Comparison of ENCODE assay signal across 8 cellular contexts in the genomic region with DNA sequence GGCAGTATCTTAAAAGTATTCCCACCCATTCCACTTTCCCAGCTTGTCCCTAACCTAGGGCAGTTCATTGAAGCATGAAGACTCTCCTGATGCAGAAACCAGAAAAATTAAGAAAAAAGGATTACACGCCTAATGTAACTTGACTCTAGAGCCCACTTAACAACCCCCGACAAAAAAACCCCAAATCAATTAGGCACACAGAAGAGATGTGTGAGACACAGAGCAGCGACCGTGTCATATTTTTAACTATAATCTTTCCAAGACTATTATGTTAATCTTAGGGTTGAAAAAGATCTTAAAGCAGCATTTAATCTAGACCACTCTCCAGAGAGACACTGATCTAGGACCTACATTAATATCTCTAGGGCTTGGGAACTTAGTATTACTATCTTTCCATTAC. TPM values are rescaled to one million over a fixed set of nuclear protein-coding genes. Genes with fewer than 3 reads are reported as not detected.
DNase-seq lines count a peak whose midpoint lies in the region; ATAC-seq and TF ChIP-seq lines count a peak whose summit lies in the region.

No MANE protein-coding gene starts in this region.

- no peak overlapping the region for H4K8ac ChIP-seq in IMR-90 (ENCODE audit: low read depth in 2 of 2, low read length in 2 of 2)

- DNase-seq in AG10803 (ENCODE audit: low read depth): no peak
- DNase-seq in IMR-90: no peak
- DNase-seq in breast epithelium (ENCODE audit: low spot score in 2 of 2): no peak
- no peak for DNase-seq in midbrain (lab: John Stamatoyannopoulos, UW)

- no peak overlapping the region for H2AFZ ChIP-seq in IMR-90 (replicated peaks; ENCODE audit: low read length, poor library complexity)

- no peaks in the 10 kb centered on the region for H3K27me3 ChIP-seq in IMR-90 (ENCODE audit: control insufficient read depth, insufficient read depth, low read length)
- H3K27me3 ChIP-seq in breast epithelium: no peaks in the 10 kb centered on the region
- H3K27me3 ChIP-seq in muscle layer of colon (ENCODE audit: control insufficient read depth in 1 of 2, insufficient read depth in 2 of 2, low read length in 2 of 2): no peaks in the 10 kb centered on the region

- H3K18ac ChIP-seq in IMR-90 (ENCODE audit: low read depth, low read length): peak overlapping the region; percentile 45; the same call in 1 of the 2 replicates

- no peak overlapping the region for H2AK5ac ChIP-seq in IMR-90 (ENCODE audit: low read depth, low read length)

- dilution Hi-C loops in IMR-90 (cut with HindIII; ENCODE audit: low sequenced_read_pairs, unreplicated experiment): no loop called here

- H3K79me1 ChIP-seq in IMR-90 (ENCODE audit: low read depth in 1 of 2, low read length in 2 of 2): peaks cover 0 to 21% of the 10 kb centered on the region in 2 experiments; a peak in 2 of 4 replicates

- H3K4me1 ChIP-seq in IMR-90 (ENCODE audit: control insufficient read depth, insufficient read depth, low read length) (peaks cover 3% of the 10 kb centered on the region), breast epithelium (peaks cover 0 to 12% of the 10 kb centered on the region in 2 donors), muscle layer of colon (ENCODE audit: insufficient read depth, low read length) (peaks cover 35% of the 10 kb centered on the region)

- H2BK5ac ChIP-seq in IMR-90 (ENCODE audit: low read depth, low read length, poor library complexity, severe bottlenecking): peak overlapping the region; percentile 88

- no peak overlapping the region for H2AK9ac ChIP-seq in IMR-90 (replicated peaks; ENCODE audit: low read depth, low read length, poor library complexity)

- BruUV-seq in IMR-90 (replicated peaks; lab: Mats Ljungman, UMichigan): TSS peak; percentile 38

- H3K9me3 ChIP-seq in IMR-90 (ENCODE audit: control insufficient read depth, insufficient read depth, low read length) (no peaks in the 10 kb centered on the region), breast epithelium (no peaks in the 10 kb centered on the region), muscle layer of colon (ENCODE audit: low read length) (no peaks in the 10 kb centered on the region)

- in situ Hi-C loops in IMR-90 (cut with MboI; ENCODE audit: low sequenced_read_pairs): no loop called here

- no peak overlapping the region for H2BK15ac ChIP-seq in IMR-90 (ENCODE audit: low read depth, low read length)

- intact Hi-C loops in IMR-90 (cut with micrococcal nuclease) (loop anchor here (1.0 to 2.0 kb wide), 2 partner anchors 10 to 76 kb away; no protein-coding TSS in a partner anchor), breast epithelium (cut with DNase I; ENCODE audit: low total_unique reads) (no loop called here)

- H4K5ac ChIP-seq in IMR-90 (ENCODE audit: low read depth, low read length): no peak overlapping the region

- peaks cover 56% of the 10 kb centered on the region for H4K20me1 ChIP-seq in IMR-90 (ENCODE audit: insufficient read depth, low read length)

- TF ChIP-seq POLR2A in IMR-90 (IDR thresholded peaks at IDR 0.05; ENCODE audit: low read depth, low read length) (no peak), breast epithelium (IDR thresholded peaks at IDR 0.05) (no peak)

- H3K14ac ChIP-seq in IMR-90 (replicated peaks; ENCODE audit: low read depth, low read length): peak overlapping the region; percentile 89; the same call in 1 of the 2 replicates

- H3K4ac ChIP-seq in IMR-90 (ENCODE audit: low read depth, low read length): peak overlapping the region; percentile 71; the same call in 1 of the 2 replicates

- H3K4me2 ChIP-seq in IMR-90 (ENCODE audit: low read depth, low read length): peak overlapping the region; percentile 99

- no peaks in the 10 kb centered on the region; the same call in 1 of the 2 replicates for H3K9me1 ChIP-seq in IMR-90 (ENCODE audit: insufficient read depth, low read length)

- no peak overlapping the region for H2BK120ac ChIP-seq in IMR-90 (ENCODE audit: low read depth, low read length)

- no peak overlapping the region for H4K91ac ChIP-seq in IMR-90 (ENCODE audit: insufficient read depth, low read depth, low read length)

- H3K36me3 ChIP-seq in IMR-90 (ENCODE audit: control insufficient read depth, insufficient read depth, low read length) (no peaks in the 10 kb centered on the region), breast epithelium (no peaks in the 10 kb centered on the region), muscle layer of colon (ENCODE audit: insufficient read depth, low read length) (no peaks in the 10 kb centered on the region)

- no peak overlapping the region for H2BK20ac ChIP-seq in IMR-90 (ENCODE audit: low read depth, low read length)

- CTCF ChIA-PET in IMR-90 (lab: Yijun Ruan, JAX): interaction anchor here (1.3 to 1.4 kb wide), 2 partner anchors 15 to 27 kb away, joined by 3 read pairs; no protein-coding TSS in a partner anchor

- no peak for TF ChIP-seq RAD21 in IMR-90 (IDR thresholded peaks at IDR 0.05; ENCODE audit: low read length)

- H3K4me3 ChIP-seq in AG10803 (ENCODE audit: low read length): peak overlapping the region; percentile 77
- H3K4me3 ChIP-seq in IMR-90 (ENCODE audit: insufficient read depth, low read depth, low read length): peak overlapping the region; percentile 78
- H3K4me3 ChIP-seq in breast epithelium: peak overlapping the region; percentile 82 to 92 (median 92)
- H3K4me3 ChIP-seq in muscle layer of colon (ENCODE audit: low read depth in 1 of 2, low read length in 2 of 2): peak overlapping the region; percentile 88 to 89

- H3K56ac ChIP-seq in IMR-90 (ENCODE audit: extremely low read depth, insufficient read depth, low read length): peak overlapping the region; percentile 91; the same call in 1 of the 2 replicates

- TF ChIP-seq CTCF in AG10803 (conservative IDR thresholded peaks at IDR 0.05; ENCODE audit: low read length): no peak
- TF ChIP-seq CTCF in IMR-90 (conservative IDR thresholded peaks at IDR 0.05; ENCODE audit: low read depth, low read length): no peak
- TF ChIP-seq CTCF in breast epithelium (IDR thresholded peaks at IDR 0.05): no peak

- H3K9ac ChIP-seq in IMR-90 (ENCODE audit: low read depth, low read length) (peak overlapping the region; percentile 95), muscle layer of colon (ENCODE audit: low read length) (peak overlapping the region; percentile 81)

- ATAC-seq in IMR-90 (ENCODE audit: low read depth) (no peak), HG03571 (IDR thresholded peaks at IDR 0.05; ENCODE audit: unreplicated experiment) (no peak), GM21381 (IDR thresholded peaks at IDR 0.05; ENCODE audit: unreplicated experiment) (no peak), HG03442 (IDR thresholded peaks at IDR 0.05; ENCODE audit: unreplicated experiment) (no peak)

- H3K27ac ChIP-seq in IMR-90 (ENCODE audit: insufficient read depth, low read length) (peak overlapping the region; percentile 86; the same call in 1 of the 2 replicates), breast epithelium (peak overlapping the region; percentile 98 to 99), muscle layer of colon (ENCODE audit: low read depth, low read length) (peak overlapping the region; percentile 88)

- peak overlapping the region; percentile 84; the same call in 1 of the 2 replicates for H3K23ac ChIP-seq in IMR-90 (ENCODE audit: low read depth, low read length)

- WGBS in IMR-90 (ENCODE audit: extremely low coverage in 2 of 2, insufficient read length in 1 of 2), 2 experiments: no CpG with 5 or more reads among the region's 4 CpGs

- POLR2A ChIA-PET in IMR-90 (lab: Charles Lee; ENCODE audit: unreplicated experiment): no interaction called here

TF ChIP-seq in IMR-90, 13 proteins besides CTCF, POLR2A, EP300 and RAD21:
- no peak for TF ChIP-seq CEBPB (IDR thresholded peaks at IDR 0.05; ENCODE audit: low read depth, low read length)
- no peak for TF ChIP-seq RCOR1 (IDR thresholded peaks at IDR 0.05; ENCODE audit: insufficient replicate concordance, low read length)
- no peak for TF ChIP-seq MAZ (IDR thresholded peaks at IDR 0.05; ENCODE audit: borderline replicate concordance, low read depth, low read length)
- TF ChIP-seq MAFK (IDR thresholded peaks at IDR 0.05; ENCODE audit: low read depth, low read length): no peak
- no peak for TF ChIP-seq FOS (IDR thresholded peaks at IDR 0.05; ENCODE audit: low read depth, low read length)
- TF ChIP-seq MXI1 (IDR thresholded peaks at IDR 0.05; ENCODE audit: borderline replicate concordance, low read depth, low read length): no peak
- TF ChIP-seq, protein P1, sequence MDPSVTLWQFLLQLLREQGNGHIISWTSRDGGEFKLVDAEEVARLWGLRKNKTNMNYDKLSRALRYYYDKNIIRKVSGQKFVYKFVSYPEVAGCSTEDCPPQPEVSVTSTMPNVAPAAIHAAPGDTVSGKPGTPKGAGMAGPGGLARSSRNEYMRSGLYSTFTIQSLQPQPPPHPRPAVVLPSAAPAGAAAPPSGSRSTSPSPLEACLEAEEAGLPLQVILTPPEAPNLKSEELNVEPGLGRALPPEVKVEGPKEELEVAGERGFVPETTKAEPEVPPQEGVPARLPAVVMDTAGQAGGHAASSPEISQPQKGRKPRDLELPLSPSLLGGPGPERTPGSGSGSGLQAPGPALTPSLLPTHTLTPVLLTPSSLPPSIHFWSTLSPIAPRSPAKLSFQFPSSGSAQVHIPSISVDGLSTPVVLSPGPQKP (IDR thresholded peaks at IDR 0.05; ENCODE audit: borderline replicate concordance, low read depth, low read length): no peak
- TF ChIP-seq, protein P2, sequence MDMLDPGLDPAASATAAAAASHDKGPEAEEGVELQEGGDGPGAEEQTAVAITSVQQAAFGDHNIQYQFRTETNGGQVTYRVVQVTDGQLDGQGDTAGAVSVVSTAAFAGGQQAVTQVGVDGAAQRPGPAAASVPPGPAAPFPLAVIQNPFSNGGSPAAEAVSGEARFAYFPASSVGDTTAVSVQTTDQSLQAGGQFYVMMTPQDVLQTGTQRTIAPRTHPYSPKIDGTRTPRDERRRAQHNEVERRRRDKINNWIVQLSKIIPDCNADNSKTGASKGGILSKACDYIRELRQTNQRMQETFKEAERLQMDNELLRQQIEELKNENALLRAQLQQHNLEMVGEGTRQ (IDR thresholded peaks at IDR 0.05; ENCODE audit: low read depth, low read length): no peak
- TF ChIP-seq CHD1 (IDR thresholded peaks at IDR 0.05; ENCODE audit: low read depth, low read length): no peak
- no peak for TF ChIP-seq SMC3 (IDR thresholded peaks at IDR 0.05; ENCODE audit: low read depth, low read length)
- TF ChIP-seq BHLHE40 (IDR thresholded peaks at IDR 0.05; ENCODE audit: low read depth, low read length): no peak
- no peak for TF ChIP-seq NFE2L2 (IDR thresholded peaks at IDR 0.05; ENCODE audit: low read depth, low read length)
- TF ChIP-seq RFX5 (IDR thresholded peaks at IDR 0.05; ENCODE audit: low read depth, low read length): no peak
TF ChIP-seq in IMR-90: peak in this region for 0.

RNA-seq across cellular contexts. Expression of a gene that starts 1.3 kb away (rescaled TPM):
- 31.9 and 43.9 TPM in 2 replicates for total RNA-seq in IMR-90 (2012; rRNA removed)
- polyA plus RNA-seq in IMR-90 (2012; rRNA removed): 24.0 and 32.7 TPM in 2 replicates
- polyA plus RNA-seq in IMR-90 (2012; cell fraction: cytosol; rRNA removed): 4.2 and 5.9 TPM in 2 replicates
- 7.4 and 50.9 TPM in 2 replicates for polyA plus RNA-seq in IMR-90 (2012; cell fraction: nucleus; rRNA removed; ENCODE audit: low replicate concordance)
- 100 to 1,000 TPM in 1 of 3 donors, 10 to 100 TPM in 2; 79.7 to 142 (median 80.3) TPM for total RNA-seq in breast epithelium
